In the genomic region with DNA sequence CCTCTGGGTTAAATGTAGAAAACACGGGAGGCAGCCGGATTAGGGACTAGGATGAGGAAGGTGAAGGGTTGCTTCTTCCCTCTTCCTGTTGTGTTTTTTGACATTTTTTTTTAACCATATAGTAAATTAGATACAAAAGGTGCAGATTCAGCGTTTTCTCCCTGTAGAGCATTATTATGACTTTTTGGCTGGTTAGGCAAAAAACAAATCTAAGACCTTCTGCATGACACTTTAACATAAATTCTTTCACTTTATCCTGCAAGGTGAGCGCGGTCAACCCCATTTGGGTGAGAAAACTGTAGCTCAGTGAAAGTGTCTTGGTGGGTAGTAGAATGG, we compare ENCODE assay signal across 8 cellular contexts. TPM values are rescaled to one million over a fixed set of nuclear protein-coding genes. Genes with fewer than 3 reads are reported as not detected.
DNase-seq lines count a peak whose midpoint lies in the region; ATAC-seq, FAIRE-seq and TF ChIP-seq lines count a peak whose summit lies in the region.

No MANE protein-coding gene starts in this region.

- H3K27ac ChIP-seq in DND-41 (ENCODE audit: low read length) (no peak overlapping the region), OCI-LY1 (ENCODE audit: low read depth, low read length, poor library complexity, severe bottlenecking) (no peak overlapping the region), pancreas (peak overlapping the region in 2 of 4 donors; percentile 69 to 78)

- peak overlapping the region; percentile 87 for H3K4me3 Mint-ChIP-seq in endothelial cell (ENCODE audit: unreplicated experiment)

- H3K9me2 ChIP-seq in OCI-LY1 (ENCODE audit: low read depth, low read length), result no peaks in the 10 kb centered on the region

- peaks cover 19% of the 10 kb centered on the region for H3K27me3 ChIP-seq in DND-41 (ENCODE audit: insufficient read depth, low read length, poor library complexity)
- H3K27me3 ChIP-seq in OCI-LY1 (ENCODE audit: insufficient read depth, low read length), result no peaks in the 10 kb centered on the region
- no peaks in the 10 kb centered on the region for H3K27me3 ChIP-seq in pancreas

- peaks cover 13% of the 10 kb centered on the region for H3K4me1 Mint-ChIP-seq in endothelial cell (ENCODE audit: unreplicated experiment)

- peak overlapping the region; percentile 60 for H3K9ac ChIP-seq in DND-41 (ENCODE audit: low read depth, low read length)
- H3K9ac ChIP-seq in OCI-LY1 (ENCODE audit: low read length), result peak overlapping the region; percentile 50; the same call in 1 of the 2 replicates

- FAIRE-seq in pancreas (lab: Jason Lieb, UNC), result no peak

- H3K9me3 Mint-ChIP-seq in endothelial cell (ENCODE audit: unreplicated experiment), result no peaks in the 10 kb centered on the region

- no peaks in the 10 kb centered on the region for H3K36me3 Mint-ChIP-seq in endothelial cell (ENCODE audit: low read depth, unreplicated experiment)

- ATAC-seq in DND-41 (ENCODE audit: insufficient read depth, low read depth), result no peak
- ATAC-seq in pancreas, result no peak
- no peak for ATAC-seq in GM19463 (IDR thresholded peaks at IDR 0.05; ENCODE audit: unreplicated experiment)

- H3K79me2 ChIP-seq in DND-41 (ENCODE audit: insufficient read depth, low read length) (no peaks in the 10 kb centered on the region), OCI-LY1 (ENCODE audit: insufficient read depth, low read length) (no peaks in the 10 kb centered on the region)

- H3K36me3 ChIP-seq in DND-41 (ENCODE audit: insufficient read depth, low read length) (no peaks in the 10 kb centered on the region), OCI-LY1 (ENCODE audit: insufficient read depth, low read length) (no peaks in the 10 kb centered on the region), pancreas (no peaks in the 10 kb centered on the region)

- DNase-seq in DND-41 (no peak), endothelial cell (ENCODE audit: low spot score) (no peak), pancreas (no peak), HuH-7 (ENCODE audit: low spot score) (no peak), GM03348 (ENCODE audit: low spot score) (no peak), NCI-H1105 treated with DMSO at 0.1 percent for 48 hours (lab: John Stamatoyannopoulos, UW) (no peak)

- H2AFZ ChIP-seq in DND-41 (ENCODE audit: low read depth, low read length) (peak overlapping the region; percentile 98), OCI-LY1 (ENCODE audit: low read length) (no peak overlapping the region; the same call in 1 of the 2 replicates)

- H3F3A ChIP-seq in OCI-LY1 (ENCODE audit: insufficient read depth, low read length), result no peaks in the 10 kb centered on the region

- no peaks in the 10 kb centered on the region for H3K9me3 ChIP-seq in DND-41 (ENCODE audit: insufficient read depth, low read length, severe bottlenecking)
- no peaks in the 10 kb centered on the region for H3K9me3 ChIP-seq in OCI-LY1 (ENCODE audit: low read length)
- H3K9me3 ChIP-seq in pancreas, result no peaks in the 10 kb centered on the region

- H4K20me1 ChIP-seq in DND-41 (ENCODE audit: insufficient read depth, low read length) (no peaks in the 10 kb centered on the region), OCI-LY1 (ENCODE audit: insufficient read depth, low read length) (no peaks in the 10 kb centered on the region)

- intact Hi-C loops in pancreas (cut with DNase I), result no loop called here

- no peak overlapping the region for H3K27ac Mint-ChIP-seq in endothelial cell (ENCODE audit: unreplicated experiment)

- TF ChIP-seq CTCF in DND-41 (IDR thresholded peaks at IDR 0.05; ENCODE audit: borderline replicate concordance, extremely low read depth, low read length, poor library complexity, severe bottlenecking), result no peak
- no peak for TF ChIP-seq CTCF in OCI-LY1 (IDR thresholded peaks at IDR 0.05; ENCODE audit: low read length)
- TF ChIP-seq CTCF in endothelial cell (IDR thresholded peaks at IDR 0.05; ENCODE audit: unreplicated experiment), result no peak
- TF ChIP-seq CTCF in pancreas (IDR thresholded peaks at IDR 0.05), result no peak

- H3K4me3 ChIP-seq in DND-41 (ENCODE audit: low read depth in 1 of 2, low read length in 2 of 2) (peak overlapping the region; percentile 45 to 84; a peak in 3 of 4 replicates), OCI-LY1 (ENCODE audit: low read depth, low read length, poor library complexity, severe bottlenecking) (peak overlapping the region; percentile 88), pancreas (peak overlapping the region; percentile 15 to 92 (median 84))

- H3K27me3 Mint-ChIP-seq in endothelial cell (ENCODE audit: unreplicated experiment), result no peaks in the 10 kb centered on the region

- H3K4me1 ChIP-seq in DND-41 (ENCODE audit: insufficient read depth, low read length) (peaks cover 27% of the 10 kb centered on the region), OCI-LY1 (ENCODE audit: insufficient read depth, low read length, severe bottlenecking) (peaks cover 23% of the 10 kb centered on the region), pancreas (peaks cover 0 to 10% (median 8%) of the 10 kb centered on the region in 3 donors)

- WGBS in pancreas, 2 donors, result 19 to 24% methylated on average over 5 of the region's 5 CpGs

- H3K4me2 ChIP-seq in DND-41 (ENCODE audit: insufficient read depth, low read length) (peak overlapping the region; percentile 91), OCI-LY1 (ENCODE audit: low read length) (peak overlapping the region; percentile 91)

RNA-seq across cellular contexts. Expression of gene SLC16A10, which starts 1.3 kb away (rescaled TPM):
- total RNA-seq in endothelial cell (ENCODE audit: unreplicated experiment), result 2.4 TPM
- total RNA-seq in pancreas, result 10 to 100 TPM; 24.1 to 48.8 (median 34.9) TPM
- 1 to 10 TPM; 5.1 to 5.5 TPM for polyA plus RNA-seq in pancreas
